Comparison of ENCODE assay signal across 16 cellular contexts in genomic region chr7:43616977-43617376, GRCh38. TPM values are rescaled to one million over a fixed set of nuclear protein-coding genes. Genes with fewer than 3 reads are reported as not detected.
DNase-seq lines count a peak whose midpoint lies in the region; ATAC-seq, FAIRE-seq and TF ChIP-seq lines count a peak whose summit lies in the region.
"Had no signal": no experiment of that assay in that cellular context is flagged by ENCODE, and none has a peak within 500 bp of the region (broad histone marks: within the 10 kb centered on the region; RNA-seq: fewer than 3 reads in every experiment).

No MANE protein-coding gene starts in this region.

- no peak overlapping the region for H2BK15ac ChIP-seq in IMR-90 (ENCODE audit: low read depth, low read length)

- peaks cover 43 to 86% of the 10 kb centered on the region in 2 experiments for H3K79me1 ChIP-seq in IMR-90 (ENCODE audit: low read depth in 1 of 2, low read length in 2 of 2)

- H3K9ac ChIP-seq in IMR-90 (ENCODE audit: low read depth, low read length) = no peak overlapping the region
- no peak overlapping the region for H3K9ac ChIP-seq in K562 (ENCODE audit: insufficient read depth in 1 of 2, low read depth in 2 of 2, low read length in 2 of 2)

- H2AK5ac ChIP-seq in IMR-90 (ENCODE audit: low read depth, low read length) = peak overlapping the region; percentile 28; the same call in 1 of the 2 replicates

- no peak overlapping the region for H3K4me3 Mint-ChIP-seq in CD4-positive, alpha-beta T cell
- H3K4me3 Mint-ChIP-seq: CD4-positive, alpha-beta memory T cell; H9 had no signal

- ATAC-seq in CD4-positive, alpha-beta T cell (ENCODE audit: poor library complexity) = no peak
- ATAC-seq in IMR-90 (ENCODE audit: low read depth) (no peak), K562 (no peak), psoas muscle (no peak)

- H4K91ac ChIP-seq in IMR-90 (ENCODE audit: insufficient read depth, low read depth, low read length) = no peak overlapping the region

- dilution Hi-C loops in IMR-90 (cut with HindIII; ENCODE audit: low sequenced_read_pairs, unreplicated experiment) = no loop called here

- peak overlapping the region; percentile 33 for H3K27ac ChIP-seq in CD4-positive, alpha-beta T cell (ENCODE audit: low read depth, low read length)
- H3K27ac ChIP-seq in IMR-90 (ENCODE audit: insufficient read depth, low read length) (no peak overlapping the region), K562 (ENCODE audit: extremely low read depth, low read depth, low read length) (no peak overlapping the region), psoas muscle (no peak overlapping the region)
- H3K27ac ChIP-seq: C4-2B had no signal

- H3K79me2 ChIP-seq in K562 (ENCODE audit: control insufficient read depth, insufficient read depth, low read length) = no peaks in the 10 kb centered on the region

- H4K20me1 ChIP-seq in IMR-90 (ENCODE audit: insufficient read depth, low read length) (peaks cover 44% of the 10 kb centered on the region), K562 (replicated peaks; ENCODE audit: control insufficient read depth, insufficient read depth, low read length) (no peaks in the 10 kb centered on the region)

- H3K36me3 Mint-ChIP-seq in CD4-positive, alpha-beta T cell (ENCODE audit: low read depth) = peaks cover 51% of the 10 kb centered on the region

- no peaks in the 10 kb centered on the region for H3K9me3 ChIP-seq in CD4-positive, alpha-beta T cell (ENCODE audit: control insufficient read depth, low read length)
- no peaks in the 10 kb centered on the region for H3K9me3 ChIP-seq in IMR-90 (ENCODE audit: control insufficient read depth, insufficient read depth, low read length)
- H3K9me3 ChIP-seq in K562 (replicated peaks; ENCODE audit: control insufficient read depth, insufficient read depth, low read depth, low read length) = no peaks in the 10 kb centered on the region
- no peaks in the 10 kb centered on the region for H3K9me3 ChIP-seq in psoas muscle

- no peak overlapping the region for H4K5ac ChIP-seq in IMR-90 (ENCODE audit: low read depth, low read length)

- H2BK5ac ChIP-seq in IMR-90 (ENCODE audit: low read depth, low read length, poor library complexity, severe bottlenecking) = no peak overlapping the region

- H2AK9ac ChIP-seq in IMR-90 (replicated peaks; ENCODE audit: low read depth, low read length, poor library complexity) = no peak overlapping the region

- no peak for DNase-seq in CD4-positive, alpha-beta T cell
- no peak for DNase-seq in IMR-90
- no peak for DNase-seq in K562 (ENCODE audit: extremely low read depth in 1 of 4, low spot score in 3 of 4)
- DNase-seq in middle frontal gyrus (ENCODE audit: extremely low spot score, low spot score) = no peak
- DNase-seq in GM13976 (ENCODE audit: low spot score) = no peak
- no peak for DNase-seq in psoas muscle
- DNase-seq: ACHN; CD4-positive, alpha-beta memory T cell; DMS153; DMS79; GDM1; H9 had no signal

- peaks cover 45% of the 10 kb centered on the region for H3K4me1 Mint-ChIP-seq in CD4-positive, alpha-beta T cell (ENCODE audit: low read depth)
- H3K4me1 Mint-ChIP-seq: H9 had no signal

- H3K36me3 ChIP-seq in IMR-90 (ENCODE audit: control insufficient read depth, insufficient read depth, low read length) (peaks cover 37% of the 10 kb centered on the region), K562 (ENCODE audit: control insufficient read depth, insufficient read depth, low read length) (peaks cover 40% of the 10 kb centered on the region), psoas muscle (ENCODE audit: insufficient read depth in 1 of 2, low read depth in 1 of 2) (peaks cover 3 to 25% of the 10 kb centered on the region in 2 donors)

- no peak overlapping the region for H4K8ac ChIP-seq in IMR-90 (ENCODE audit: low read depth in 2 of 2, low read length in 2 of 2)

- no peaks in the 10 kb centered on the region for H3K27me3 Mint-ChIP-seq in CD4-positive, alpha-beta T cell
- H3K27me3 Mint-ChIP-seq: CD4-positive, alpha-beta memory T cell had no signal

- CTCF ChIA-PET in CD4-positive, alpha-beta T cell (lab: Charles Lee) = interaction anchor here (1.4 to 7.8 kb wide), 2 partner anchors 34 to 83 kb away, joined by 4 to 56 read pairs; partner anchors contain the start of gene STK17A
- CTCF ChIA-PET in IMR-90 (lab: Yijun Ruan, JAX) = no interaction called here
- CTCF ChIA-PET in K562 (lab: Yijun Ruan, JAX; ENCODE audit: low intra/inter-chr PET ratio) = no interaction called here

- no peak overlapping the region for H3K27ac Mint-ChIP-seq in CD4-positive, alpha-beta T cell
- H3K27ac Mint-ChIP-seq: H9 had no signal

- WGBS in IMR-90 (ENCODE audit: extremely low coverage in 2 of 2, insufficient read length in 1 of 2), 2 experiments = no CpG with 5 or more reads among the region's 4 CpGs
- WGBS in K562 (ENCODE audit: insufficient coverage, low coverage, missing lambda C conversion rate) = 96% methylated on average over 4 of the region's 4 CpGs
- WGBS in psoas muscle, 3 donors = 88 to 98% (median 97%) methylated on average over 4 of the region's 4 CpGs

- peaks cover 26% of the 10 kb centered on the region for H3K4me1 ChIP-seq in IMR-90 (ENCODE audit: control insufficient read depth, insufficient read depth, low read length)
- H3K4me1 ChIP-seq in K562 (replicated peaks in 1 of 2; ENCODE audit: control insufficient read depth in 2 of 2, insufficient read depth in 2 of 2, low read length in 2 of 2) = no peaks in the 10 kb centered on the region
- peaks cover 12% of the 10 kb centered on the region for H3K4me1 ChIP-seq in psoas muscle

- TF ChIP-seq CTCF in CD4-positive, alpha-beta T cell (IDR thresholded peaks at IDR 0.05) = no peak
- no peak for TF ChIP-seq CTCF in IMR-90 (conservative IDR thresholded peaks at IDR 0.05; ENCODE audit: low read depth, low read length)
- TF ChIP-seq CTCF in K562 (IDR thresholded peaks at IDR 0.05 in 2 of 3, conservative IDR thresholded peaks at IDR 0.05 in 1 of 3; ENCODE audit: insufficient read depth in 2 of 3, low read depth in 1 of 3, low read length in 3 of 3) = no peak
- no peak for TF ChIP-seq CTCF in GM13976 (IDR thresholded peaks at IDR 0.05; ENCODE audit: borderline replicate concordance, control extremely low read depth, extremely low read depth, insufficient read depth, missing control alignments)
- no peak for TF ChIP-seq CTCF in psoas muscle (IDR thresholded peaks at IDR 0.05)

- no peak overlapping the region for H2BK120ac ChIP-seq in IMR-90 (ENCODE audit: low read depth, low read length)

- H3K56ac ChIP-seq in IMR-90 (ENCODE audit: extremely low read depth, insufficient read depth, low read length) = no peak overlapping the region

- no peak overlapping the region for H2BK20ac ChIP-seq in IMR-90 (ENCODE audit: low read depth, low read length)

- no peak overlapping the region for H2AFZ ChIP-seq in IMR-90 (replicated peaks; ENCODE audit: low read length, poor library complexity)
- H2AFZ ChIP-seq in K562 (ENCODE audit: low read depth, low read length) = no peak overlapping the region

- POLR2A ChIA-PET in CD4-positive, alpha-beta T cell (lab: Charles Lee) = interaction anchor here (0.6 to 5.3 kb wide), 5 partner anchors 10 to 33 kb away, joined by 3 to 32 read pairs (median 5); partner anchors contain the start of gene STK17A
- POLR2A ChIA-PET in IMR-90 (lab: Charles Lee; ENCODE audit: unreplicated experiment) (no interaction called here), K562 (lab: Yijun Ruan, JAX) (interaction anchor here (0.7 to 0.9 kb wide), 2 partner anchors 26 to 295 kb away, joined by 3 read pairs; no protein-coding TSS in a partner anchor)

- no peak for FAIRE-seq in K562 (lab: Jason Lieb, UNC)
- FAIRE-seq: A204.1, GM19239, H1 had no signal

- H3K18ac ChIP-seq in IMR-90 (ENCODE audit: low read depth, low read length) = no peak overlapping the region

- TF ChIP-seq POLR2A in IMR-90 (IDR thresholded peaks at IDR 0.05; ENCODE audit: low read depth, low read length) (no peak), K562 (conservative IDR thresholded peaks at IDR 0.05) (0 out of 2 replicates have a peak, but pooled peaks have one; percentile 6)

- H3K9me3 Mint-ChIP-seq in CD4-positive, alpha-beta T cell = no peaks in the 10 kb centered on the region
- H3K9me3 Mint-ChIP-seq: CD4-positive, alpha-beta memory T cell; H9 had no signal

- in situ Hi-C loops in IMR-90 (cut with MboI; ENCODE audit: low sequenced_read_pairs) = no loop called here
- in situ Hi-C loops in K562 (cut with MboI) = no loop called here
- in situ Hi-C loops in GM13976 (cut with MboI; ENCODE audit: low sequenced_read_pairs, unreplicated experiment) = no loop called here

- no peaks in the 10 kb centered on the region for H3K27me3 ChIP-seq in CD4-positive, alpha-beta T cell (ENCODE audit: control insufficient read depth, insufficient read depth, low read length)
- no peaks in the 10 kb centered on the region for H3K27me3 ChIP-seq in IMR-90 (ENCODE audit: control insufficient read depth, insufficient read depth, low read length)
- no peaks in the 10 kb centered on the region for H3K27me3 ChIP-seq in K562 (ENCODE audit: control insufficient read depth in 2 of 2, insufficient read depth in 2 of 2, low read length in 2 of 2)
- H3K27me3 ChIP-seq in psoas muscle (ENCODE audit: insufficient read depth in 3 of 3, low read length in 2 of 3) = no peaks in the 10 kb centered on the region

- H3K9me1 ChIP-seq in IMR-90 (ENCODE audit: insufficient read depth, low read length) (peaks cover 21% of the 10 kb centered on the region), K562 (ENCODE audit: control insufficient read depth, insufficient read depth, low read length) (no peaks in the 10 kb centered on the region)

- H3K4me2 ChIP-seq in IMR-90 (ENCODE audit: low read depth, low read length) (no peak overlapping the region), K562 (ENCODE audit: insufficient read depth, low read length) (no peak overlapping the region)

- TF ChIP-seq EP300 in K562 (IDR thresholded peaks at IDR 0.05; ENCODE audit: low read length) = no peak

- H3K14ac ChIP-seq in IMR-90 (replicated peaks; ENCODE audit: low read depth, low read length) = no peak overlapping the region

- BruUV-seq in IMR-90 (replicated peaks; lab: Mats Ljungman, UMichigan) = no TSS peak
- no TSS peak for BruUV-seq in K562 (replicated peaks; lab: Mats Ljungman, UMichigan)

- no peak overlapping the region for H3K4ac ChIP-seq in IMR-90 (ENCODE audit: low read depth, low read length)

- H3K4me3 ChIP-seq in IMR-90 (ENCODE audit: insufficient read depth, low read depth, low read length) (no peak overlapping the region), K562 (no peak overlapping the region), psoas muscle (no peak overlapping the region)

- intact Hi-C loops in CD4-positive, alpha-beta T cell (cut with DNase I, micrococcal nuclease) = no loop called here
- intact Hi-C loops in IMR-90 (cut with micrococcal nuclease) (no loop called here), K562 (cut with micrococcal nuclease) (no loop called here), psoas muscle (cut with DNase I) (no loop called here)

- no peak overlapping the region for H3K23ac ChIP-seq in IMR-90 (ENCODE audit: low read depth, low read length)

- TF ChIP-seq RAD21 in IMR-90 (IDR thresholded peaks at IDR 0.05; ENCODE audit: low read length) (no peak), K562 (CRISPR knock-in tag; conservative IDR thresholded peaks at IDR 0.05 in 1 of 2, IDR thresholded peaks at IDR 0.05 in 1 of 2) (no peak)

RNA-seq across cellular contexts. Expression of gene STK17A, which starts 34.1 kb away (rescaled TPM):
- total RNA-seq in CD4-positive, alpha-beta T cell = 100 to 1,000 TPM; 213 to 218 TPM
- total RNA-seq in IMR-90 (2012; rRNA removed) (50.5 and 81.9 TPM in 2 replicates), K562 (2014; rRNA removed) (13.1 and 13.8 TPM in 2 replicates), K562 (2014; rRNA removed; fragmentation: Illumina TruSeq; extraction: Trizol) (16.3 and 19.5 TPM in 2 replicates), K562 (2015; rRNA removed; fragmentation: Illumina TruSeq; extraction: Trizol) (13.4 and 14.2 TPM in 2 replicates), K562 (2021) (12.3 and 13.7 TPM in 2 replicates), psoas muscle (10 to 100 TPM; 16.5 to 39.8 (median 19.6) TPM)
- polyA plus RNA-seq in IMR-90 (2012; rRNA removed) (30.6 and 40.5 TPM in 2 replicates), K562 (2011; rRNA removed) (6.7 and 11.5 TPM in 2 replicates), K562 (2014; fragmentation: Illumina TruSeq; extraction: Trizol) (12.3 and 14.6 TPM in 2 replicates), K562 (2014; fragmentation: Nextera tagmentation; extraction: Ambion mirVana) (1 to 10 TPM; 3.4 to 3.5 TPM), K562 (2014; rRNA removed) (10.1 and 13.2 TPM in 2 replicates), psoas muscle (10 to 100 TPM; 21.4 to 47.5 (median 43.3) TPM)
- 8.4 and 11.5 TPM in 2 replicates for polyA plus RNA-seq in IMR-90 (2012; cell fraction: cytosol; rRNA removed)
- 9.1 and 33.6 TPM in 2 replicates for polyA plus RNA-seq in IMR-90 (2012; cell fraction: nucleus; rRNA removed; ENCODE audit: low replicate concordance)
- 5.0 and 18.0 TPM in 2 replicates for total RNA-seq in K562 (2011; cell fraction: chromatin; rRNA removed; ENCODE audit: low replicate concordance)
- total RNA-seq in K562 (2011; cell fraction: nucleolus; rRNA removed) = 3.5 and 4.2 TPM in 2 replicates
- 8.7 and 17.8 TPM in 2 replicates for total RNA-seq in K562 (2011; cell fraction: nucleoplasm; rRNA removed)
- polyA plus RNA-seq in K562 (2011; cell fraction: cytosol; rRNA removed) = 2.1 and 2.4 TPM in 2 replicates
- 4.0 and 4.7 TPM in 2 replicates for polyA plus RNA-seq in K562 (2011; cell fraction: nucleus; rRNA removed)
- 11.7 and 13.6 TPM in 2 replicates for polyA plus RNA-seq in K562 (2012)
- 5.5 and 6.4 TPM in 2 replicates for polyA minus RNA-seq in K562 (2011; rRNA and poly(A)+ RNA removed)
- 3.1 and 3.6 TPM in 2 replicates for polyA minus RNA-seq in K562 (2011; cell fraction: cytosol; rRNA and poly(A)+ RNA removed)
- polyA minus RNA-seq in K562 (2011; cell fraction: nucleus; rRNA and poly(A)+ RNA removed) = 4.2 and 4.3 TPM in 2 replicates
